Comparison of ENCODE assay signal across 12 cellular contexts in genomic region chr12:113005759-113006158, GRCh38. TPM values are rescaled to one million over a fixed set of nuclear protein-coding genes. Genes with fewer than 3 reads are reported as not detected.
DNase-seq lines count a peak whose midpoint lies in the region; ATAC-seq, FAIRE-seq and TF ChIP-seq lines count a peak whose summit lies in the region.
"Had no signal": no experiment of that assay in that cellular context is flagged by ENCODE, and none has a peak within 500 bp of the region (broad histone marks: within the 10 kb centered on the region; RNA-seq: fewer than 3 reads in every experiment).

No MANE protein-coding gene starts in this region.

- ATAC-seq in foreskin keratinocyte (no peak), HG02798 (IDR thresholded peaks at IDR 0.05; ENCODE audit: poor library complexity, unreplicated experiment) (no peak)
- ATAC-seq: mucosa of descending colon had no signal

- FAIRE-seq in RCC 7860 (lab: Jason Lieb, UNC), result no peak

- H3K27ac ChIP-seq in ACC112 (ENCODE audit: low read depth, low read length) (peak overlapping the region; percentile 52; the same call in 1 of the 2 replicates), foreskin keratinocyte (no peak overlapping the region)
- H3K27ac ChIP-seq: esophagus muscularis mucosa had no signal

- no peaks in the 10 kb centered on the region for H3K79me2 ChIP-seq in ACC112 (ENCODE audit: control insufficient read depth, insufficient read depth, low read length, unreplicated experiment)

- peak; percentile 6 for TF ChIP-seq CTCF in GM12865 (IDR thresholded peaks at IDR 0.05; ENCODE audit: insufficient read depth, low read depth, low read length, missing control alignments)
- TF ChIP-seq CTCF in foreskin keratinocyte (conservative IDR thresholded peaks at IDR 0.05), result peak; percentile 52

- H3K36me3 ChIP-seq in ACC112 (ENCODE audit: insufficient read depth, low read length), result peaks cover 77% of the 10 kb centered on the region

- no peak overlapping the region for H2AFZ ChIP-seq in ACC112 (ENCODE audit: low read length, unreplicated experiment)

- peaks cover 16% of the 10 kb centered on the region for H3K4me1 ChIP-seq in ACC112 (ENCODE audit: control insufficient read depth, insufficient read depth, low read length, unreplicated experiment)
- no peaks in the 10 kb centered on the region for H3K4me1 ChIP-seq in foreskin keratinocyte
- H3K4me1 ChIP-seq: esophagus muscularis mucosa had no signal

- DNase-seq in GM12865 (ENCODE audit: low read depth) (no peak), RPMI8226 (peak; percentile 27), foreskin keratinocyte (no peak), RCC 7860 (ENCODE audit: low spot score) (no peak), NCI-H748 (lab: John Stamatoyannopoulos, UW; ENCODE audit: unreplicated experiment) (no peak), pons (ENCODE audit: low spot score) (no peak)
- DNase-seq: activated naive CD4-positive, alpha-beta T cell; mucosa of descending colon; NCI-H146 had no signal

- H3K4me3 ChIP-seq in ACC112 (ENCODE audit: low read depth, low read length), result no peak overlapping the region
- H3K4me3 ChIP-seq in GM12865 (ENCODE audit: low read depth, low read length), result no peak overlapping the region
- H3K4me3 ChIP-seq: esophagus muscularis mucosa, mucosa of descending colon had no signal

- H3K27me3 ChIP-seq in ACC112 (ENCODE audit: insufficient read depth, low read length), result no peaks in the 10 kb centered on the region
- H3K27me3 ChIP-seq in foreskin keratinocyte, result no peaks in the 10 kb centered on the region
- H3K27me3 ChIP-seq: esophagus muscularis mucosa had no signal

RNA-seq across cellular contexts. Expression of gene OAS2, which starts 27.4 kb away (rescaled TPM):
- 124 and 157 TPM in 2 replicates for total RNA-seq in foreskin keratinocyte
- polyA plus RNA-seq in foreskin keratinocyte, result 52.1 and 57.1 TPM in 2 replicates

RNA-seq across cellular contexts. Expression of gene DTX1, which starts 50.8 kb away (rescaled TPM):
- total RNA-seq in foreskin keratinocyte, result not detected in 2 replicates
- polyA plus RNA-seq in foreskin keratinocyte, result not detected in 2 replicates
